9 cellular contexts compared by ENCODE assay signal in genomic region chr4:76570141-76570989, GRCh38.
DNase-seq lines count a peak whose midpoint lies in the region; ATAC-seq and TF ChIP-seq lines count a peak whose summit lies in the region.
"Had no signal": no experiment of that assay in that cellular context is flagged by ENCODE, and none has a peak within 500 bp of the region (broad histone marks: within the 10 kb centered on the region; RNA-seq: fewer than 3 reads in every experiment).

No MANE protein-coding gene starts in this region.

- peaks cover 22% of the 10 kb centered on the region for H3K4me1 ChIP-seq in SJCRH30
- peaks cover 15% of the 10 kb centered on the region for H3K4me1 ChIP-seq in hepatocyte (ENCODE audit: insufficient read depth)
- peaks cover 2% of the 10 kb centered on the region for H3K4me1 ChIP-seq in suprapubic skin
- no peaks in the 10 kb centered on the region for H3K4me1 ChIP-seq in adrenal gland (replicated peaks in 1 of 2)

- peak; percentile 44 for DNase-seq in DMS153 (lab: John Stamatoyannopoulos, UW)
- DNase-seq in DMS153 treated with DMSO at 0.1 percent for 48 hours (lab: John Stamatoyannopoulos, UW; ENCODE audit: unreplicated experiment), result no peak
- no peak for DNase-seq in SJCRH30
- DNase-seq in hepatocyte (ENCODE audit: low spot score), result peak; percentile 67
- no peak for DNase-seq in suprapubic skin (ENCODE audit: low spot score in 2 of 2)
- no peak for DNase-seq in NCI-H2107 treated with DMSO at 0.1 percent for 48 hours (lab: John Stamatoyannopoulos, UW; ENCODE audit: unreplicated experiment)
- DNase-seq in adrenal gland, result no peak

- WGBS in hepatocyte (ENCODE audit: low lambda C conversion rate, missing lambda C conversion rate), result 33% methylated on average over 10 of the region's 10 CpGs
- 87% methylated on average over 10 of the region's 10 CpGs for WGBS in suprapubic skin
- 69 to 73% (median 70%) methylated on average over 10 of the region's 10 CpGs for WGBS in adrenal gland, 4 donors

- TF ChIP-seq CTCF in hepatocyte (IDR thresholded peaks at IDR 0.05; ENCODE audit: poor library complexity) (no peak), suprapubic skin (IDR thresholded peaks at IDR 0.05) (no peak), adrenal gland (IDR thresholded peaks at IDR 0.05) (no peak)

- no peak for TF ChIP-seq EP300 in suprapubic skin (IDR thresholded peaks at IDR 0.05)

- peak overlapping the region; percentile 54 for H3K4me2 ChIP-seq in hepatocyte

- no peaks in the 10 kb centered on the region for H3K36me3 ChIP-seq in SJCRH30
- no peaks in the 10 kb centered on the region for H3K36me3 ChIP-seq in hepatocyte (replicated peaks; ENCODE audit: insufficient read depth, low read depth)
- H3K36me3 ChIP-seq in suprapubic skin, result no peaks in the 10 kb centered on the region
- H3K36me3 ChIP-seq in adrenal gland (replicated peaks in 1 of 2), result no peaks in the 10 kb centered on the region

- no peaks in the 10 kb centered on the region for H3K9me2 ChIP-seq in hepatocyte (replicated peaks; ENCODE audit: insufficient read depth)

- TF ChIP-seq POLR2A in suprapubic skin (IDR thresholded peaks at IDR 0.05) (no peak), adrenal gland (IDR thresholded peaks at IDR 0.05) (no peak)

- ATAC-seq in GM19324 (IDR thresholded peaks at IDR 0.05; ENCODE audit: low FRiP score, unreplicated experiment), result no peak
- ATAC-seq: GM12878 had no signal

- peak overlapping the region; percentile 28 for H3K4me3 ChIP-seq in SJCRH30
- no peak overlapping the region for H3K4me3 ChIP-seq in hepatocyte
- no peak overlapping the region for H3K4me3 ChIP-seq in suprapubic skin
- no peak overlapping the region for H3K4me3 ChIP-seq in adrenal gland
- H3K4me3 ChIP-seq: GM12878 had no signal

- intact Hi-C loops in adrenal gland (cut with DNase I), result no loop called here

- H4K20me1 ChIP-seq in hepatocyte (ENCODE audit: insufficient read depth, poor library complexity, severe bottlenecking), result no peaks in the 10 kb centered on the region

- no peaks in the 10 kb centered on the region for H3K79me2 ChIP-seq in hepatocyte

- H3K27me3 ChIP-seq in SJCRH30 (no peaks in the 10 kb centered on the region), hepatocyte (no peaks in the 10 kb centered on the region), suprapubic skin (no peaks in the 10 kb centered on the region), adrenal gland (no peaks in the 10 kb centered on the region)

- H2AFZ ChIP-seq in hepatocyte, result no peak overlapping the region

- H3K9me3 ChIP-seq in SJCRH30 (replicated peaks) (no peaks in the 10 kb centered on the region), hepatocyte (ENCODE audit: low read depth) (no peaks in the 10 kb centered on the region), suprapubic skin (no peaks in the 10 kb centered on the region), adrenal gland (replicated peaks in 1 of 3) (no peaks in the 10 kb centered on the region)

- H3K27ac ChIP-seq in SJCRH30, result peak overlapping the region; percentile 10; the same call in 1 of the 2 replicates
- H3K27ac ChIP-seq in hepatocyte, result peak overlapping the region; percentile 84
- peak overlapping the region; percentile 18 for H3K27ac ChIP-seq in suprapubic skin
- no peak overlapping the region for H3K27ac ChIP-seq in adrenal gland

Comparison
In these comparisons a context has a peak if more than half of its experiments do, and no peak if none do; other contexts are left out.
1. DNase-seq: peak in DMS153 (single experiment) and hepatocyte (single experiment); none in DMS153 treated with DMSO at 0.1 percent for 48 hours (single experiment), SJCRH30 (0 of 2), suprapubic skin (0 of 2), NCI-H2107 treated with DMSO at 0.1 percent for 48 hours (single experiment) and adrenal gland (0 of 7).
2. H3K27ac ChIP-seq: peak in SJCRH30 (single experiment), hepatocyte (single experiment) and suprapubic skin (single experiment); none in adrenal gland (0 of 5).